Comparison of ENCODE assay signal across 14 cellular contexts in the genomic region with DNA sequence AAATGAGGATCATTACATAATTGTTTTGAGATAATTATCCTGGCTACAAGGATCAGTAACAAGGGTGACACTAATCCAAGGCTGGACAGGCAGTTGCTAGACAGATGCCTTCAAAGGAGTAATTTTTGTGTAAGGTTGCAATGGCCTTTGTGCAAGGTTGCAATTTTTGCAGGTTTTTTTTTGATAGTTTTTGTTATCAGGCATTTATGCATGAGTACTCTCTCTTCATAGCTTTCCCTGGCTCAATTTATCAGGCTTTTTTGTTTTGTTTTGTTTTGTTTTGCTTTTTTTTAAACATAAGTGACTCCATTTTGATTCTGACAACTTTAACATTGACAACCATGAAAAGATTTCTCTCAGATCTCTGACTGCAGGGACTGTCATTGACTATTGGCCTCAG.
"Had no signal": no experiment of that assay in that cellular context is flagged by ENCODE, and none has a peak within 500 bp of the region (broad histone marks: within the 10 kb centered on the region; RNA-seq: fewer than 3 reads in every experiment).

No MANE protein-coding gene starts in this region.

- H3K27ac Mint-ChIP-seq: activated naive CD4-positive, alpha-beta T cell treated with anti-CD3 and anti-CD28 coated beads, Interleukin-2, amount 10 ng/mL, durations not matched to agents 7 days and 5 days; activated T-helper 17 cell treated with anti-CD3 and anti-CD28 coated beads, Interleukin-2, amount 50 U/mL, for 72 hours; memory B cell had no signal

- H3K4me2 ChIP-seq: neural progenitor cell had no signal

- DNase-seq: activated CD4-positive, alpha-beta T cell treated with anti-CD3 and anti-CD28 coated beads, Interleukin-2, amount 50 U/mL, for 1 hour; activated naive CD4-positive, alpha-beta T cell treated with anti-CD3 and anti-CD28 coated beads, Interleukin-2, amount 10 ng/mL, durations not matched to agents 7 days and 5 days; activated T-cell treated with anti-CD3 and anti-CD28 coated beads for 4 hours; left cardiac atrium; small intestine; T-helper 2 cell; thyroid gland had no signal

- H3K27ac ChIP-seq: foreskin keratinocyte, neural progenitor cell, parathyroid adenoma, thyroid gland had no signal

- H3K27me3 ChIP-seq: esophagus muscularis mucosa, foreskin keratinocyte, neural progenitor cell, thyroid gland, vagina had no signal

- H3K27me3 Mint-ChIP-seq: activated naive CD4-positive, alpha-beta T cell treated with anti-CD3 and anti-CD28 coated beads, Interleukin-2, amount 10 ng/mL, durations not matched to agents 7 days and 5 days; activated T-helper 17 cell treated with anti-CD3 and anti-CD28 coated beads, Interleukin-2, amount 50 U/mL, for 72 hours; memory B cell had no signal

- H3K36me3 Mint-ChIP-seq: activated naive CD4-positive, alpha-beta T cell treated with anti-CD3 and anti-CD28 coated beads, Interleukin-2, amount 10 ng/mL, durations not matched to agents 7 days and 5 days had no signal

- H3K4me3 Mint-ChIP-seq: activated naive CD4-positive, alpha-beta T cell treated with anti-CD3 and anti-CD28 coated beads, Interleukin-2, amount 10 ng/mL, durations not matched to agents 7 days and 5 days; activated T-helper 17 cell treated with anti-CD3 and anti-CD28 coated beads, Interleukin-2, amount 50 U/mL, for 72 hours; memory B cell; neural progenitor cell had no signal

- H3K4me1 Mint-ChIP-seq: activated naive CD4-positive, alpha-beta T cell treated with anti-CD3 and anti-CD28 coated beads, Interleukin-2, amount 10 ng/mL, durations not matched to agents 7 days and 5 days; activated T-helper 17 cell treated with anti-CD3 and anti-CD28 coated beads, Interleukin-2, amount 50 U/mL, for 72 hours had no signal

- H3K36me3 ChIP-seq: neural progenitor cell had no signal

- H3K4me3 ChIP-seq: esophagus muscularis mucosa, neural progenitor cell, thyroid gland, vagina had no signal

- ATAC-seq: activated T-helper 17 cell treated with anti-CD3 and anti-CD28 coated beads, Interleukin-2, amount 50 U/mL, for 72 hours had no signal

- H3K79me2 ChIP-seq: parathyroid adenoma had no signal

- H3K9me3 Mint-ChIP-seq: activated naive CD4-positive, alpha-beta T cell treated with anti-CD3 and anti-CD28 coated beads, Interleukin-2, amount 10 ng/mL, durations not matched to agents 7 days and 5 days; activated T-helper 17 cell treated with anti-CD3 and anti-CD28 coated beads, Interleukin-2, amount 50 U/mL, for 72 hours; memory B cell; neural progenitor cell had no signal

- H3K9ac ChIP-seq: neural progenitor cell, parathyroid adenoma had no signal

- H3K9me3 ChIP-seq: esophagus muscularis mucosa, thyroid gland, vagina had no signal

- H2AFZ ChIP-seq: neural progenitor cell, parathyroid adenoma had no signal
